Comparison of ENCODE assay signal across 8 cellular contexts in the genomic region with DNA sequence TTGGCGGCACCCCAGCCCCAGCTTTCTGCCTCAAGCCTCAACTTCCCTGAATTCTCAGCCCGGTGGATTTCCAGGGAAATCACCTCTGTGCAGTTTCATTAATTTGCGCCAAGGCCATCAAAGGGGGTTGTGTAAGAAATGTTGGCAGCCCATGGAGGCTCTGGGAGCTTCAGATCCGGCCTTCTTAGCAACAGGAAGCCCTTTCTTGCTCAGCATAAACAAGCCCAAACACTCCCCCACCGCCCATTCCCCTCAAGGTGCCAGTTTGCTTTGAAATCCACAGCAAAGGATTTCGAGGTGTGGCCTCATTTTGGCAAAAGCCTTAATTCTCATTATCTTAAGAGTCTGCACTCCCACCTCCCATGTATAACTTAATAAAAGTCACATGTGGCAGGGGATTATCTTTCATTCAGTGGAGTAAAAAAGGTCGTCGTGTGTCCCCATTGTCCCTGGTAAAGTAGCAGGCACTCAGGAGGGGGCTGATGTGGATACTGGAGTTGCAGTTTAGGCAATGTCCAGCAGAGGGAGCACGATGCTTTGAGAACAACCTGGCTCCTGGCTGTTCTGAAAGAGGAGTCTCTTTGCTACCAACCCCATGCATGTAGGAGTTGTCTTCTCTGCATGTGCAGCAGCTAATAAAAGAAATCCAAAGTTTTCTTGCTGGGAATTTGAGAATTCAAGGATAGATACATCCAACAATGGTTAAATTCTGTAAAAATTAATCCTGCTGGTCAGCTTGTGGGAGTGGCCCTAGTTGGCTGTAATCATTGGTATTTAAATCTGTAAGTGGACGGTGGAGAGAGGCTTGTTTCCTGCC. TPM values are rescaled to one million over a fixed set of nuclear protein-coding genes. Genes with fewer than 3 reads are reported as not detected.
DNase-seq lines count a peak whose midpoint lies in the region; ATAC-seq and TF ChIP-seq lines count a peak whose summit lies in the region.

No MANE protein-coding gene starts in this region.

- no peaks in the 10 kb centered on the region for H3K27me3 ChIP-seq in right lobe of liver

- ATAC-seq in GM18870 (IDR thresholded peaks at IDR 0.05; ENCODE audit: unreplicated experiment) (peak; percentile 72), HG03354 (IDR thresholded peaks at IDR 0.05; ENCODE audit: poor library complexity, severe bottlenecking, unreplicated experiment) (peak; percentile 90), right lobe of liver (peak; percentile 95 to 99 (median 98))

- no peak overlapping the region for H3K4me3 ChIP-seq in AG10803 (ENCODE audit: low read length)
- H3K4me3 ChIP-seq in right lobe of liver: no peak overlapping the region

- H3K27ac ChIP-seq in right lobe of liver: no peak overlapping the region

- 21% methylated on average over 9 of the region's 10 CpGs for WGBS in right lobe of liver (ENCODE audit: insufficient coverage, low coverage, low lambda C conversion rate, missing lambda C conversion rate)

- H3K4me1 ChIP-seq in right lobe of liver: no peaks in the 10 kb centered on the region

- TF ChIP-seq CTCF in AG10803 (conservative IDR thresholded peaks at IDR 0.05; ENCODE audit: low read length) (peak; percentile 96), right lobe of liver (IDR thresholded peaks at IDR 0.05) (peak; percentile 89 to 93 (median 92))

- intact Hi-C loops in right lobe of liver (cut with DNase I): loop anchor here in 1 of 2 donors (5.0 to 10.0 kb wide), 2 partner anchors 334 to 401 kb away; no protein-coding TSS in a partner anchor

- no peaks in the 10 kb centered on the region for H3K36me3 ChIP-seq in right lobe of liver

- peak; percentile 80 for DNase-seq in AG10803 (ENCODE audit: low read depth)
- DNase-seq in NCI-H524 (lab: John Stamatoyannopoulos, UW): peak; percentile 76 to 81
- peak; percentile 89 for DNase-seq in activated CD4-positive, alpha-beta T cell treated with anti-CD3 and anti-CD28 coated beads for 48 hours
- peak; percentile 78 for DNase-seq in dedifferentiated amniotic fluid mesenchymal stem cell (ENCODE audit: extremely low spot score)
- DNase-seq in right lobe of liver: peak; percentile 66 to 76 (median 69)
- peak; percentile 49 to 58 (median 55) for DNase-seq in stimulated activated CD4-positive, alpha-beta T cell treated with anti-CD3 and anti-CD28 coated beads, TNF-alpha, amount 100 ng/mL, for 4 hours (ENCODE audit: low read depth in 3 of 3)

- no peaks in the 10 kb centered on the region for H3K9me3 ChIP-seq in right lobe of liver

- TF ChIP-seq POLR2A in right lobe of liver (IDR thresholded peaks at IDR 0.05): no peak

RNA-seq across cellular contexts. Expression of gene EBLN2, which starts 39.5 kb away (rescaled TPM):
- total RNA-seq in right lobe of liver: 1 to 10 TPM; 1.5 to 3.8 (median 1.7) TPM
